17 cellular contexts compared by ENCODE assay signal in genomic region chr13:84553252-84553651, GRCh38.
DNase-seq lines count a peak whose midpoint lies in the region; ATAC-seq, FAIRE-seq and TF ChIP-seq lines count a peak whose summit lies in the region.
"Had no signal": no experiment of that assay in that cellular context is flagged by ENCODE, and none has a peak within 500 bp of the region (broad histone marks: within the 10 kb centered on the region; RNA-seq: fewer than 3 reads in every experiment).

No MANE protein-coding gene starts in this region.

- H4K91ac ChIP-seq in neuronal stem cell (ENCODE audit: low read depth, low read length, poor library complexity), result no peak overlapping the region

- H3K4me3 Mint-ChIP-seq in activated T-helper 17 cell treated with anti-CD3 and anti-CD28 coated beads, Interleukin-2, amount 50 U/mL, for 72 hours, result no peak overlapping the region
- H3K4me3 Mint-ChIP-seq: CD4-positive, CD25-positive, alpha-beta regulatory T cell had no signal

- H3K18ac ChIP-seq in neuronal stem cell (ENCODE audit: low read length), result no peak overlapping the region

- TF ChIP-seq CTCF in HEK293 (tag by site-specific recombination; IDR thresholded peaks at IDR 0.05), result no peak
- TF ChIP-seq CTCF in bronchial epithelial cell (IDR thresholded peaks at IDR 0.05; ENCODE audit: insufficient read depth, low read length, severe bottlenecking), result no peak

- no peaks in the 10 kb centered on the region for H3K27me3 ChIP-seq in bronchial epithelial cell (ENCODE audit: control insufficient read depth, insufficient read depth, low read length)
- H3K27me3 ChIP-seq in neuronal stem cell (ENCODE audit: control insufficient read depth in 3 of 3, insufficient read depth in 3 of 3, low read depth in 1 of 3, low read length in 3 of 3), result no peaks in the 10 kb centered on the region

- H3K36me3 Mint-ChIP-seq in activated T-helper 17 cell treated with anti-CD3 and anti-CD28 coated beads, Interleukin-2, amount 50 U/mL, for 72 hours (ENCODE audit: low read depth), result no peaks in the 10 kb centered on the region
- H3K36me3 Mint-ChIP-seq: CD4-positive, CD25-positive, alpha-beta regulatory T cell had no signal

- POLR2A ChIA-PET in HEK293 (lab: Yijun Ruan, JAX), result no interaction called here

- peak in 2 of 3 experiments; percentile 32 to 74 for DNase-seq in NCI-H1417 (lab: John Stamatoyannopoulos, UW)
- peak; percentile 16 for DNase-seq in bronchial epithelial cell (ENCODE audit: low read depth)
- no peak for DNase-seq in neuronal stem cell (ENCODE audit: low spot score)
- DNase-seq in ureter (ENCODE audit: low spot score), result no peak
- DNase-seq: ACHN; CD4-positive, CD25-positive, alpha-beta regulatory T cell; GDM1; GM23248; NCI-H1436; NCI-H2081 treated with DMSO at 0.1 percent for 48 hours; NCI-H446; NCI-H748 treated with DMSO at 0.1 percent for 48 hours had no signal

- no CpG with 5 or more reads among the region's 5 CpGs for WGBS in neuronal stem cell (ENCODE audit: extremely low coverage in 2 of 2, insufficient read length in 2 of 2, insufficient replicate concordance in 1 of 2), 2 donors

- H3K4me3 ChIP-seq in HEK293 (ENCODE audit: low read depth, low read length) (no peak overlapping the region), bronchial epithelial cell (ENCODE audit: low read depth, low read length) (no peak overlapping the region), neuronal stem cell (ENCODE audit: low read length in 2 of 2) (no peak overlapping the region)
- H3K4me3 ChIP-seq: GM23248 had no signal

- CTCF ChIA-PET in HEK293 (lab: Yijun Ruan, JAX), result no interaction called here

- H3K4me1 Mint-ChIP-seq in activated T-helper 17 cell treated with anti-CD3 and anti-CD28 coated beads, Interleukin-2, amount 50 U/mL, for 72 hours, result no peaks in the 10 kb centered on the region
- H3K4me1 Mint-ChIP-seq: CD4-positive, CD25-positive, alpha-beta regulatory T cell had no signal

- H3K9ac ChIP-seq in neuronal stem cell (ENCODE audit: low read depth, low read length, poor library complexity), result no peak overlapping the region
- H3K9ac ChIP-seq: GM23248 had no signal

- no peak overlapping the region for H2BK120ac ChIP-seq in neuronal stem cell (ENCODE audit: low read depth, low read length)

- peaks cover 1% of the 10 kb centered on the region for H3K79me1 ChIP-seq in neuronal stem cell (ENCODE audit: low read depth, low read length)

- H2BK15ac ChIP-seq in neuronal stem cell (ENCODE audit: low read length), result no peak overlapping the region

- no peak overlapping the region for H4K8ac ChIP-seq in neuronal stem cell (ENCODE audit: low read depth, low read length)

- no peak for ATAC-seq in HG03175 (IDR thresholded peaks at IDR 0.05; ENCODE audit: unreplicated experiment)
- no peak for ATAC-seq in activated T-helper 17 cell treated with anti-CD3 and anti-CD28 coated beads, Interleukin-2, amount 50 U/mL, for 72 hours (replicated peaks)

- no peak overlapping the region for H3K23ac ChIP-seq in neuronal stem cell (ENCODE audit: low read depth, low read length, poor library complexity)

- no peak overlapping the region for H3K4ac ChIP-seq in neuronal stem cell (ENCODE audit: low read length)

- no peak overlapping the region for H3K27ac ChIP-seq in HEK293 (ENCODE audit: extremely low read depth, low read depth, low read length)
- H3K27ac ChIP-seq in neuronal stem cell (replicated peaks; ENCODE audit: low read length), result no peak overlapping the region
- H3K27ac ChIP-seq: GM23248 had no signal

- H3K27ac Mint-ChIP-seq in activated T-helper 17 cell treated with anti-CD3 and anti-CD28 coated beads, Interleukin-2, amount 50 U/mL, for 72 hours, result no peak overlapping the region
- H3K27ac Mint-ChIP-seq: CD4-positive, CD25-positive, alpha-beta regulatory T cell had no signal

- FAIRE-seq in bronchial epithelial cell (lab: Jason Lieb, UNC), result peak; percentile 36
- FAIRE-seq: GM19239, RCC 7860 had no signal

- no peak overlapping the region for H3K4me2 ChIP-seq in neuronal stem cell (ENCODE audit: insufficient read depth, low read length, poor library complexity, severe bottlenecking)

- no peaks in the 10 kb centered on the region for H3K9me3 ChIP-seq in HEK293 (ENCODE audit: control insufficient read depth, insufficient read depth, low read depth, low read length)
- no peaks in the 10 kb centered on the region for H3K9me3 ChIP-seq in neuronal stem cell (replicated peaks in 1 of 2; ENCODE audit: control insufficient read depth in 2 of 2, insufficient read depth in 1 of 2, low read depth in 1 of 2, low read length in 2 of 2)

- H2AK5ac ChIP-seq in neuronal stem cell (ENCODE audit: low read depth, low read length), result no peak overlapping the region

- H2BK5ac ChIP-seq in neuronal stem cell (ENCODE audit: low read length), result no peak overlapping the region

- no peaks in the 10 kb centered on the region for H3K4me1 ChIP-seq in HEK293 (ENCODE audit: control insufficient read depth, insufficient read depth, low read length)
- no peaks in the 10 kb centered on the region for H3K4me1 ChIP-seq in neuronal stem cell (ENCODE audit: control insufficient read depth in 2 of 2, insufficient read depth in 1 of 2, low read depth in 1 of 2, low read length in 2 of 2)

- no peaks in the 10 kb centered on the region for H3K36me3 ChIP-seq in HEK293 (ENCODE audit: control insufficient read depth in 2 of 2, insufficient read depth in 1 of 2, low read length in 2 of 2)
- H3K36me3 ChIP-seq in bronchial epithelial cell (ENCODE audit: control insufficient read depth, insufficient read depth, low read length), result no peaks in the 10 kb centered on the region
- H3K36me3 ChIP-seq in neuronal stem cell (replicated peaks in 1 of 2; ENCODE audit: control insufficient read depth in 2 of 2, insufficient read depth in 2 of 2, low read length in 2 of 2), result no peaks in the 10 kb centered on the region

- H3K14ac ChIP-seq in neuronal stem cell (ENCODE audit: low read length), result no peak overlapping the region

- peak overlapping the region; percentile 76 for H2AFZ ChIP-seq in neuronal stem cell (ENCODE audit: low read length)
- H2AFZ ChIP-seq: GM23248 had no signal

- no peak overlapping the region for H2BK12ac ChIP-seq in neuronal stem cell (ENCODE audit: low read length)

- H3K27me3 Mint-ChIP-seq in activated T-helper 17 cell treated with anti-CD3 and anti-CD28 coated beads, Interleukin-2, amount 50 U/mL, for 72 hours, result peaks cover 3% of the 10 kb centered on the region
- H3K27me3 Mint-ChIP-seq: CD4-positive, CD25-positive, alpha-beta regulatory T cell had no signal

- no peaks in the 10 kb centered on the region for H3K9me3 Mint-ChIP-seq in activated T-helper 17 cell treated with anti-CD3 and anti-CD28 coated beads, Interleukin-2, amount 50 U/mL, for 72 hours

TF ChIP-seq in HEK293, 187 proteins besides CTCF, POLR2A, EP300 and RAD21:
- TF ChIP-seq TRIM28 (IDR thresholded peaks at IDR 0.05; ENCODE audit: borderline replicate concordance, low read length) (peak; percentile 83), SP3 (tag by site-specific recombination; IDR thresholded peaks at IDR 0.05) (no peak), ZNF792 (tag by site-specific recombination; IDR thresholded peaks at IDR 0.05) (no peak), TCF7L2 (IDR thresholded peaks at IDR 0.05; ENCODE audit: borderline replicate concordance, low read depth, low read length) (0 out of 2 replicates have a peak, but pooled peaks have one; percentile 26)
TF ChIP-seq in HEK293: peak in this region for 2.

Comparison
In these comparisons a context has a peak if more than half of its experiments do, and no peak if none do; other contexts are left out.
1. DNase-seq: peak in NCI-H1417 (2 of 3) and bronchial epithelial cell (single experiment); none in neuronal stem cell (single experiment) and ureter (single experiment).